ENCODE assay signal across 8 cellular contexts in the genomic region with DNA sequence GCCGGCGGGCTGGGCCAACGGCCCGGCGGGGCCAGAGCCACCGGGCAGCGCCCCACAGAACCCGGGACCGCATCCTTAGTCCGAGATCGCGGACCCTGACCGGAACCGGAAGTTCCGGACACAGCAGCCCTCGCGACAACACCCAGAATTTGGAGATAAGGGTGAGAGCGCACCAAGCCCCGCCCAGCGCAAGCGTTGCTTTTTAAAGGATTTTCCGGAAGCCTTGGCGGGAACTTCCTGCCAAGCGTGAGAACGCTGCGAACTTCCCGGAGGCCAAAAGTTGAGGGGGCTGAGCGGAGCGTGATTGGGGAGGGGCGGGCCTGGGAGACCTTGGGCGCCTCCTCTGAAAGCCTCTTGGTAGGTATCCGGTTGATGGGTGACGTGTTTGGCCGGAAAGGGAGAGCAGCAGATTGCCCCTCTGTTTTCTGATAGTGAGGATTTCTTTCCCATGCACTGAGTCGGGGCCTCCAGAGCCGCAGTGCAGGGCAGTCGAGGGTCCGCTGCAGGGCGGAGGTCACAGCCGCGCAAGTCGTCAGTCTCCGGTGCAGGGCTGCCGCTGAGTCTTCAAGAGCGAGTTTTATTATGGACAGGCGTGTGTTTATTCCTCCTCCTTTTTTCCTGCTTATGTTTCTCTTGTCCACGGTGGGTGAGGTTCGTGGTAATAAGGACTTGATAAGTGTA. TPM values are rescaled to one million over a fixed set of nuclear protein-coding genes. Genes with fewer than 3 reads are reported as not detected.
DNase-seq lines count a peak whose midpoint lies in the region; ATAC-seq and TF ChIP-seq lines count a peak whose summit lies in the region.

A gene with protein sequence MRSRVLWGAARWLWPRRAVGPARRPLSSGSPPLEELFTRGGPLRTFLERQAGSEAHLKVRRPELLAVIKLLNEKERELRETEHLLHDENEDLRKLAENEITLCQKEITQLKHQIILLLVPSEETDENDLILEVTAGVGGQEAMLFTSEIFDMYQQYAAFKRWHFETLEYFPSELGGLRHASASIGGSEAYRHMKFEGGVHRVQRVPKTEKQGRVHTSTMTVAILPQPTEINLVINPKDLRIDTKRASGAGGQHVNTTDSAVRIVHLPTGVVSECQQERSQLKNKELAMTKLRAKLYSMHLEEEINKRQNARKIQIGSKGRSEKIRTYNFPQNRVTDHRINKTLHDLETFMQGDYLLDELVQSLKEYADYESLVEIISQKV (minus strand): TSS at position 97 of the 681 bp plus-strand sequence. CDS start 24 bp downstream, at position 73.

- H3K4me1 Mint-ChIP-seq in GM23338, result peaks cover 19% of the 10 kb centered on the region
- peaks cover 34% of the 10 kb centered on the region for H3K4me1 Mint-ChIP-seq in activated T-helper 2 cell treated with anti-CD3 and anti-CD28 coated beads, Interferon-gamma antibody, Interleukin-2, Interleukin-4, amounts not matched to agents 10 μg/mL and 5 μg/mL and 100 μg/mL, durations not matched to agents 14 hours and 24 hours and 36 hours (ENCODE audit: low read depth)
- H3K4me1 Mint-ChIP-seq in naive thymus-derived CD8-positive, alpha-beta T cell, result peaks cover 28 to 51% (median 46%) of the 10 kb centered on the region in 4 donors

- H3K4me3 ChIP-seq in GM23338, result peak within 1 kb of the TSS; percentile 93
- H3K4me3 ChIP-seq in RWPE2 (ENCODE audit: severe bottlenecking), result peak within 1 kb of the TSS; percentile 97
- peak within 1 kb of the TSS; percentile 96 for H3K4me3 ChIP-seq in fibroblast of mammary gland (ENCODE audit: control insufficient read depth, low read depth, low read length)

- peak within 1 kb of the TSS; percentile 92 for H3K4me2 ChIP-seq in GM23338

- H3K27ac Mint-ChIP-seq in GM23338, result peak within 1 kb of the TSS; percentile 98
- peak within 1 kb of the TSS; percentile 91 for H3K27ac Mint-ChIP-seq in activated T-helper 2 cell treated with anti-CD3 and anti-CD28 coated beads, Interferon-gamma antibody, Interleukin-2, Interleukin-4, amounts not matched to agents 10 μg/mL and 5 μg/mL and 100 μg/mL, durations not matched to agents 14 hours and 24 hours and 36 hours
- peak within 1 kb of the TSS; percentile 88 to 98 (median 96) for H3K27ac Mint-ChIP-seq in naive thymus-derived CD8-positive, alpha-beta T cell

- H3K27ac ChIP-seq in GM23338 (ENCODE audit: low read depth) (peak within 1 kb of the TSS; percentile 89), RWPE2 (ENCODE audit: poor library complexity, severe bottlenecking) (peak within 1 kb of the TSS; percentile 66)

- H3K36me3 ChIP-seq in GM23338 (ENCODE audit: insufficient read depth) (no peaks in the 10 kb centered on the region; the same call in 1 of the 2 replicates), RWPE2 (ENCODE audit: low read depth) (peaks cover 28% of the 10 kb centered on the region)

- H4K20me1 ChIP-seq in GM23338 (replicated peaks; ENCODE audit: insufficient read depth), result peaks cover 26% of the 10 kb centered on the region

- DNase-seq in Daoy (ENCODE audit: low read depth) (peak; percentile 99), GM23338 (ENCODE audit: low spot score) (peak; percentile 99), LHCN-M2 (ENCODE audit: low read depth) (peak; percentile 96), RWPE2 (ENCODE audit: low spot score) (peak; percentile 95), fibroblast of mammary gland (ENCODE audit: low read depth) (peak; percentile 96)
- peak; percentile 83 for DNase-seq in activated T-helper 2 cell treated with anti-CD3 and anti-CD28 coated beads, Interferon-gamma antibody, Interleukin-2, Interleukin-4, amounts not matched to agents 10 μg/mL and 5 μg/mL and 100 μg/mL, durations not matched to agents 14 hours and 24 hours and 36 hours (ENCODE audit: low spot score)
- DNase-seq in naive thymus-derived CD8-positive, alpha-beta T cell, result peak; percentile 65 to 90 (median 80)
- DNase-seq in stimulated activated naive CD4-positive, alpha-beta T cell (lab: John Stamatoyannopoulos, UW), result peak; percentile 62 to 83 (median 68)

- H3K4me1 ChIP-seq in GM23338 (ENCODE audit: insufficient read depth) (peaks cover 10% of the 10 kb centered on the region), RWPE2 (ENCODE audit: insufficient read depth, poor library complexity, severe bottlenecking) (peaks cover 32% of the 10 kb centered on the region)

- peaks cover 5% of the 10 kb centered on the region; the same call in 2 of the 3 replicates for H3K36me3 Mint-ChIP-seq in GM23338 (ENCODE audit: low read depth)
- peaks cover 36% of the 10 kb centered on the region for H3K36me3 Mint-ChIP-seq in activated T-helper 2 cell treated with anti-CD3 and anti-CD28 coated beads, Interferon-gamma antibody, Interleukin-2, Interleukin-4, amounts not matched to agents 10 μg/mL and 5 μg/mL and 100 μg/mL, durations not matched to agents 14 hours and 24 hours and 36 hours (ENCODE audit: low read depth)
- peaks cover 0 to 13% (median 9%) of the 10 kb centered on the region in 3 donors for H3K36me3 Mint-ChIP-seq in naive thymus-derived CD8-positive, alpha-beta T cell

- H3K9me2 ChIP-seq in GM23338 (ENCODE audit: insufficient read depth), result no peaks in the 10 kb centered on the region

- peak within 1 kb of the TSS; percentile 18; the same call in 1 of the 2 replicates for H2AFZ ChIP-seq in GM23338

- TF ChIP-seq CTCF in GM23338 (conservative IDR thresholded peaks at IDR 0.05; ENCODE audit: low read depth in 2 of 2) (no peak), RWPE2 (IDR thresholded peaks at IDR 0.05; ENCODE audit: poor library complexity, severe bottlenecking) (no peak), fibroblast of mammary gland (conservative IDR thresholded peaks at IDR 0.05; ENCODE audit: control insufficient read depth, insufficient read depth, low read depth, low read length) (no peak)

- no peaks in the 10 kb centered on the region for H3F3A ChIP-seq in GM23338 (replicated peaks; ENCODE audit: low read depth)

- H3K27me3 ChIP-seq in GM23338 (ENCODE audit: insufficient read depth) (no peaks in the 10 kb centered on the region), RWPE2 (ENCODE audit: insufficient read depth, poor library complexity, severe bottlenecking) (no peaks in the 10 kb centered on the region)

- ATAC-seq in GM23338, result peak; percentile 97
- peak; percentile 92 for ATAC-seq in RWPE2 (ENCODE audit: low read depth)
- ATAC-seq in naive thymus-derived CD8-positive, alpha-beta T cell, result peak; percentile 85 to 87

- H3K79me2 ChIP-seq in GM23338 (replicated peaks; ENCODE audit: insufficient read depth), result peaks cover 50% of the 10 kb centered on the region

- no peaks in the 10 kb centered on the region for H3K27me3 Mint-ChIP-seq in GM23338 (ENCODE audit: insufficient read depth, low read depth, poor library complexity)
- H3K27me3 Mint-ChIP-seq in activated T-helper 2 cell treated with anti-CD3 and anti-CD28 coated beads, Interferon-gamma antibody, Interleukin-2, Interleukin-4, amounts not matched to agents 10 μg/mL and 5 μg/mL and 100 μg/mL, durations not matched to agents 14 hours and 24 hours and 36 hours (ENCODE audit: low read depth), result peaks cover 11% of the 10 kb centered on the region
- H3K27me3 Mint-ChIP-seq in naive thymus-derived CD8-positive, alpha-beta T cell, result no peaks in the 10 kb centered on the region

- H3K4me3 Mint-ChIP-seq in GM23338, result peak within 1 kb of the TSS; percentile 99
- peak within 1 kb of the TSS; percentile 99 for H3K4me3 Mint-ChIP-seq in activated T-helper 2 cell treated with anti-CD3 and anti-CD28 coated beads, Interferon-gamma antibody, Interleukin-2, Interleukin-4, amounts not matched to agents 10 μg/mL and 5 μg/mL and 100 μg/mL, durations not matched to agents 14 hours and 24 hours and 36 hours (ENCODE audit: low read depth)
- peak within 1 kb of the TSS; percentile 96 to 99 (median 98) for H3K4me3 Mint-ChIP-seq in naive thymus-derived CD8-positive, alpha-beta T cell

- intact Hi-C loops in activated T-helper 2 cell treated with anti-CD3 and anti-CD28 coated beads, Interferon-gamma antibody, Interleukin-2, Interleukin-4, amounts not matched to agents 10 μg/mL and 5 μg/mL and 100 μg/mL, durations not matched to agents 14 hours and 24 hours and 36 hours (cut with micrococcal nuclease), result loop anchor here (1.0 to 2.0 kb wide), 3 partner anchors 21 to 1550 kb away; a partner anchor contains a TSS

- POLR2A ChIA-PET in naive thymus-derived CD8-positive, alpha-beta T cell (lab: Charles Lee), result interaction anchor here (1.3 kb wide), 1 partner anchor 20 kb away, joined by 4 read pairs; a partner anchor contains a TSS

- no peaks in the 10 kb centered on the region for H3K9me3 Mint-ChIP-seq in GM23338
- no peaks in the 10 kb centered on the region for H3K9me3 Mint-ChIP-seq in activated T-helper 2 cell treated with anti-CD3 and anti-CD28 coated beads, Interferon-gamma antibody, Interleukin-2, Interleukin-4, amounts not matched to agents 10 μg/mL and 5 μg/mL and 100 μg/mL, durations not matched to agents 14 hours and 24 hours and 36 hours
- H3K9me3 Mint-ChIP-seq in naive thymus-derived CD8-positive, alpha-beta T cell, result no peaks in the 10 kb centered on the region

- H3K9me3 ChIP-seq in RWPE2 (ENCODE audit: severe bottlenecking), result no peaks in the 10 kb centered on the region

TF ChIP-seq in GM23338, 12 proteins besides CTCF, POLR2A, EP300 and RAD21 (continues in another document):
- no peak for TF ChIP-seq NANOG (IDR thresholded peaks at IDR 0.05; ENCODE audit: borderline replicate concordance)

RNA-seq across cellular contexts. Expression of the gene that starts here (rescaled TPM):
- total RNA-seq in Daoy (2014; rRNA removed; shearing (Covaris generic)), result 23.5 and 29.3 TPM in 2 replicates
- total RNA-seq in GM23338 (2014; rRNA removed; shearing (Covaris generic)), result 17.0 and 20.5 TPM in 2 replicates
- polyA plus RNA-seq in GM23338 (2016; fragmentation: Nextera tagmentation; extraction: Ambion mirVana), result 22.3 and 28.3 TPM in 2 replicates
- 21.1 and 24.1 TPM in 2 replicates for total RNA-seq in LHCN-M2 (2014; rRNA removed)
- 10.3 TPM for polyA plus RNA-seq in LHCN-M2 (2012)
- 24.1 and 24.9 TPM in 2 replicates for total RNA-seq in activated T-helper 2 cell treated with anti-CD3 and anti-CD28 coated beads, Interferon-gamma antibody, Interleukin-2, Interleukin-4, amounts not matched to agents 10 μg/mL and 5 μg/mL and 100 μg/mL, durations not matched to agents 14 hours and 24 hours and 36 hours
- total RNA-seq in naive thymus-derived CD8-positive, alpha-beta T cell, result 10 to 100 TPM; 14.6 to 17.4 TPM
- 1 to 10 TPM; 7.3 to 9.5 (median 7.7) TPM for polyA plus RNA-seq in naive thymus-derived CD8-positive, alpha-beta T cell

Comparison
In these comparisons a context has a peak if more than half of its experiments do, and no peak if none do; other contexts are left out.
1. Peak in every context shown above with its lines: DNase-seq, ATAC-seq, H3K4me3 ChIP-seq and H3K27ac ChIP-seq.